8 cellular contexts compared by ENCODE assay signal in genomic region chr7:120215654-120216053, GRCh38. TPM values are rescaled to one million over a fixed set of nuclear protein-coding genes. Genes with fewer than 3 reads are reported as not detected.
"Had no signal": no experiment of that assay in that cellular context is flagged by ENCODE, and none has a peak within 500 bp of the region (broad histone marks: within the 10 kb centered on the region; RNA-seq: fewer than 3 reads in every experiment).

No MANE protein-coding gene starts in this region.

- ATAC-seq: HepG2, K562 had no signal

- H3K4me3 ChIP-seq: K562 had no signal

- DNase-seq: IMR-90, KBM-7 had no signal

- H3K4me3 Mint-ChIP-seq: IgD-negative memory B cell had no signal

- H3K27me3 Mint-ChIP-seq: IgD-negative memory B cell had no signal

- H3K27ac Mint-ChIP-seq: IgD-negative memory B cell had no signal

- H3K4me1 Mint-ChIP-seq: IgD-negative memory B cell had no signal

- H3K27ac ChIP-seq: HL-60 had no signal

- H3K36me3 Mint-ChIP-seq: IgD-negative memory B cell had no signal

RNA-seq across cellular contexts. Expression of gene KCND2, which starts 57.3 kb away (rescaled TPM):
- total RNA-seq: HepG2, HT-29, HT1080, K562 had no signal
- polyA plus RNA-seq: HepG2, IgD-negative memory B cell, IMR-90 had no signal
